ENCODE assay signal across 8 cellular contexts in the genomic region with DNA sequence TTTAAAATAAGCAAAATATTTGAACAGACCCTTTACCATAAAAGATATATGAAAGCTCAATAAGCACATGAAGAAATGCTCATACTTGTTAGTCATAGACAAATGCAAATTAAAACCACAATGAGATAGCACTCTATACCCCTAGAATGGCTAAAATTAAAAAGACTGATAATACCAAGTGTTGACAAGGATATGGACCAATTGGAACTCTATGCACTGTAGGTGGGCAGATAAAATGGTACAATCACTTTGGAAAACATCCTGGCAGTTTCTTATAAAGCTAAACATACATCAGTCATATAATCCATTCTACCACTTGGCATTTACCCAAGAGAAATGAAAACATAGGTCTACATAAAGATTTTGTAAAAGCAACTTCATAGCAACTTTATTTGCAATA.
"Had no signal": no experiment of that assay in that cellular context is flagged by ENCODE, and none has a peak within 500 bp of the region (broad histone marks: within the 10 kb centered on the region; RNA-seq: fewer than 3 reads in every experiment).

No MANE protein-coding gene starts in this region.

- H3K4me3 ChIP-seq: GM23338 had no signal

- DNase-seq: H9, HCEC 1CT, HFFc6, KG1 had no signal

- FAIRE-seq: H1, H54, HTR-8/SVneo had no signal

- ATAC-seq: GM23338 had no signal

- H2AFZ ChIP-seq: GM23338 had no signal

- H3K4me2 ChIP-seq: GM23338 had no signal
